2 cellular contexts compared by ENCODE assay signal in genomic region chr1:85223334-85223733, GRCh38.
TF ChIP-seq lines count a peak whose summit lies in the region.

No MANE protein-coding gene starts in this region.

TF ChIP-seq in GM23338, 12 proteins besides CTCF, POLR2A, EP300 and RAD21 (continued from another document):
- TF ChIP-seq, protein P1, sequence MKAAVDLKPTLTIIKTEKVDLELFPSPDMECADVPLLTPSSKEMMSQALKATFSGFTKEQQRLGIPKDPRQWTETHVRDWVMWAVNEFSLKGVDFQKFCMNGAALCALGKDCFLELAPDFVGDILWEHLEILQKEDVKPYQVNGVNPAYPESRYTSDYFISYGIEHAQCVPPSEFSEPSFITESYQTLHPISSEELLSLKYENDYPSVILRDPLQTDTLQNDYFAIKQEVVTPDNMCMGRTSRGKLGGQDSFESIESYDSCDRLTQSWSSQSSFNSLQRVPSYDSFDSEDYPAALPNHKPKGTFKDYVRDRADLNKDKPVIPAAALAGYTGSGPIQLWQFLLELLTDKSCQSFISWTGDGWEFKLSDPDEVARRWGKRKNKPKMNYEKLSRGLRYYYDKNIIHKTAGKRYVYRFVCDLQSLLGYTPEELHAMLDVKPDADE (IDR thresholded peaks at IDR 0.05): no peak
- TF ChIP-seq EZH2phosphoT487 (IDR thresholded peaks at IDR 0.05; ENCODE audit: unreplicated experiment) (no peak), POLR2AphosphoS5 (IDR thresholded peaks at IDR 0.05; ENCODE audit: low read depth) (no peak), CREB1 (CRISPR knock-in tag; IDR thresholded peaks at IDR 0.05; ENCODE audit: low read depth) (no peak), ZNF331 (CRISPR knock-in tag; IDR thresholded peaks at IDR 0.05; ENCODE audit: low read depth) (no peak), ZNF462 (CRISPR knock-in tag; IDR thresholded peaks at IDR 0.05) (no peak), REST (IDR thresholded peaks at IDR 0.05; ENCODE audit: unreplicated experiment) (no peak), EZH2 (IDR thresholded peaks at IDR 0.05; ENCODE audit: low read depth, unreplicated experiment) (no peak)

TF ChIP-seq in SK-N-SH, 30 proteins besides CTCF, POLR2A, EP300 and RAD21 (continued from another document):
- TF ChIP-seq IRF3 (IDR thresholded peaks at IDR 0.05; ENCODE audit: low read depth, low read length) (no peak), RCOR1 (IDR thresholded peaks at IDR 0.05; ENCODE audit: low read length) (no peak), CHD2 (IDR thresholded peaks at IDR 0.05; ENCODE audit: low read length, partially characterized antibody) (no peak), ELF1 (IDR thresholded peaks at IDR 0.05) (no peak), MEF2A (IDR thresholded peaks at IDR 0.05; ENCODE audit: borderline replicate concordance, low read depth) (no peak), TAF1 (IDR thresholded peaks at IDR 0.05; ENCODE audit: borderline replicate concordance, low read depth, low read length) (no peak), EZH2phosphoT487 (IDR thresholded peaks at IDR 0.05; ENCODE audit: borderline replicate concordance, low read depth) (no peak), FOXJ3 (CRISPR knock-in tag; IDR thresholded peaks at IDR 0.05) (no peak), TEAD4 (IDR thresholded peaks at IDR 0.05; ENCODE audit: borderline replicate concordance, insufficient read depth) (no peak), RXRA (IDR thresholded peaks at IDR 0.05; ENCODE audit: borderline replicate concordance, low read depth) (no peak), GABPA (IDR thresholded peaks at IDR 0.05; ENCODE audit: low read depth) (no peak)
